Comparison of ENCODE assay signal across 33 cellular contexts in genomic region chr3:175656451-175656850, GRCh38.
"Had no signal": no experiment of that assay in that cellular context is flagged by ENCODE, and none has a peak within 500 bp of the region (broad histone marks: within the 10 kb centered on the region; RNA-seq: fewer than 3 reads in every experiment).

No MANE protein-coding gene starts in this region.

- DNase-seq: activated CD4-positive, alpha-beta memory T cell treated with anti-CD3 and anti-CD28 coated beads for 36 hours; activated CD4-positive, alpha-beta T cell treated with anti-CD3 and anti-CD28 coated beads for 36 hours; activated CD4-positive, alpha-beta T cell treated with anti-CD3 and anti-CD28 coated beads, Interleukin-2, amount 10 ng/mL, durations not matched to agents 24 days and 14 days; activated CD4-positive, CD25-positive, alpha-beta regulatory T cell; activated CD4-positive, CD25-positive, alpha-beta regulatory T cell treated with anti-CD3 and anti-CD28 coated beads, Interleukin-2, amount 50 U/mL, for 72 hours; activated CD8-positive, alpha-beta memory T cell treated with anti-CD3 and anti-CD28 coated beads, Interleukin-2, amount 10 ng/mL, durations not matched to agents 7 days and 5 days; activated CD8-positive, alpha-beta memory T cell treated with anti-CD3 and anti-CD28 coated beads, Interleukin-2, amount 50 U/mL, for 4 hours; activated CD8-positive, alpha-beta T cell treated with anti-CD3 and anti-CD28 coated beads, Interleukin-2, amount 10 ng/mL, durations not matched to agents 7 days and 5 days; activated effector memory CD4-positive, alpha-beta T cell treated with Interleukin-2 at 50 U/mL for 16 hours; activated gamma-delta T cell treated with Interleukin-2 at 50 U/mL for 16 hours; activated naive CD4-positive, alpha-beta T cell treated with anti-CD3 and anti-CD28 coated beads, Interleukin-2, amount 50 U/mL, for 16 hours; activated naive CD4-positive, alpha-beta T cell treated with Interleukin-2 at 50 U/mL for 16 hours; activated T-cell treated with anti-CD3 and anti-CD28 coated beads, Interleukin-2, amount 50 U/mL, for 24 hours; activated T-cell treated with anti-CD3 and anti-CD28 coated beads, Interleukin-2, amount 50 U/mL, for 72 hours; amniotic stem cell; anterior cingulate cortex; brain microvascular endothelial cell; dorsolateral prefrontal cortex; effector memory CD4-positive, alpha-beta T cell; endodermal cell; erythroblast; foreskin keratinocyte; gastrocnemius medialis; glutamatergic neuron; T-helper 2 cell had no signal

- H3K27me3 ChIP-seq: brain microvascular endothelial cell, dorsolateral prefrontal cortex, esophagus muscularis mucosa, foreskin keratinocyte, gastrocnemius medialis had no signal

- H3K36me3 ChIP-seq: brain microvascular endothelial cell, esophagus muscularis mucosa, gastrocnemius medialis had no signal

- H3K4me1 Mint-ChIP-seq: activated CD4-positive, alpha-beta T cell treated with anti-CD3 and anti-CD28 coated beads for 36 hours; activated CD4-positive, alpha-beta T cell treated with anti-CD3 and anti-CD28 coated beads, Interleukin-2, amount 10 ng/mL, durations not matched to agents 24 days and 14 days; activated CD8-positive, alpha-beta memory T cell treated with anti-CD3 and anti-CD28 coated beads, Interleukin-2, amount 10 ng/mL, durations not matched to agents 7 days and 5 days; activated T-helper 17 cell treated with anti-CD3 and anti-CD28 coated beads, Interleukin-2, amount 50 U/mL, for 72 hours; central memory CD8-positive, alpha-beta T cell; endodermal cell had no signal

- H3K27ac Mint-ChIP-seq: activated CD4-positive, alpha-beta memory T cell treated with anti-CD3 and anti-CD28 coated beads for 36 hours; activated CD4-positive, alpha-beta T cell treated with anti-CD3 and anti-CD28 coated beads for 36 hours; activated CD4-positive, alpha-beta T cell treated with anti-CD3 and anti-CD28 coated beads, Interleukin-2, amount 10 ng/mL, durations not matched to agents 24 days and 14 days; activated CD8-positive, alpha-beta memory T cell treated with anti-CD3 and anti-CD28 coated beads, Interleukin-2, amount 10 ng/mL, durations not matched to agents 7 days and 5 days; activated CD8-positive, alpha-beta T cell treated with anti-CD3 and anti-CD28 coated beads, Interleukin-2, amount 10 ng/mL, durations not matched to agents 7 days and 5 days; activated naive CD8-positive, alpha-beta T cell; activated T-cell treated with anti-CD3 and anti-CD28 coated beads, Interleukin-2, amount 50 U/mL, for 24 hours; activated T-cell treated with anti-CD3 and anti-CD28 coated beads, Interleukin-2, amount 50 U/mL, for 72 hours; activated T-helper 17 cell treated with anti-CD3 and anti-CD28 coated beads, Interleukin-2, amount 50 U/mL, for 72 hours; dendritic cell treated with granulocyte-macrophage colony-stimulating factor and Interleukin-4, amounts not matched to agents 40 ng/mL and 50 ng/mL, for 4 days; endodermal cell had no signal

- H3K27me3 Mint-ChIP-seq: activated CD4-positive, alpha-beta memory T cell treated with anti-CD3 and anti-CD28 coated beads for 36 hours; activated CD4-positive, alpha-beta T cell treated with anti-CD3 and anti-CD28 coated beads for 36 hours; activated CD4-positive, alpha-beta T cell treated with anti-CD3 and anti-CD28 coated beads, Interleukin-2, amount 10 ng/mL, durations not matched to agents 24 days and 14 days; activated CD8-positive, alpha-beta memory T cell treated with anti-CD3 and anti-CD28 coated beads, Interleukin-2, amount 10 ng/mL, durations not matched to agents 7 days and 5 days; activated naive CD8-positive, alpha-beta T cell; activated T-cell treated with anti-CD3 and anti-CD28 coated beads, Interleukin-2, amount 50 U/mL, for 24 hours; activated T-helper 17 cell treated with anti-CD3 and anti-CD28 coated beads, Interleukin-2, amount 50 U/mL, for 72 hours; central memory CD8-positive, alpha-beta T cell; dendritic cell treated with granulocyte-macrophage colony-stimulating factor and Interleukin-4, amounts not matched to agents 40 ng/mL and 50 ng/mL, for 4 days had no signal

- ATAC-seq: activated CD4-positive, alpha-beta T cell treated with anti-CD3 and anti-CD28 coated beads for 36 hours; activated CD8-positive, alpha-beta memory T cell treated with anti-CD3 and anti-CD28 coated beads, Interleukin-2, amount 10 ng/mL, durations not matched to agents 7 days and 5 days; activated CD8-positive, alpha-beta T cell treated with anti-CD3 and anti-CD28 coated beads, Interleukin-2, amount 10 ng/mL, durations not matched to agents 7 days and 5 days; activated T-cell treated with anti-CD3 and anti-CD28 coated beads, Interleukin-2, amount 50 U/mL, for 72 hours; activated T-helper 17 cell treated with anti-CD3 and anti-CD28 coated beads, Interleukin-2, amount 50 U/mL, for 72 hours; foreskin keratinocyte; gastrocnemius medialis had no signal

- H3K4me1 ChIP-seq: esophagus muscularis mucosa, foreskin keratinocyte, gastrocnemius medialis had no signal

- H3K27ac ChIP-seq: brain microvascular endothelial cell, coronary artery, dorsolateral prefrontal cortex, esophagus muscularis mucosa, foreskin keratinocyte, gastrocnemius medialis had no signal

- H3K9me3 Mint-ChIP-seq: activated CD4-positive, alpha-beta T cell treated with anti-CD3 and anti-CD28 coated beads, Interleukin-2, amount 10 ng/mL, durations not matched to agents 24 days and 14 days; endodermal cell had no signal

- H3K4me3 Mint-ChIP-seq: activated CD4-positive, alpha-beta memory T cell treated with anti-CD3 and anti-CD28 coated beads for 36 hours; activated CD4-positive, alpha-beta T cell treated with anti-CD3 and anti-CD28 coated beads for 36 hours; activated CD4-positive, alpha-beta T cell treated with anti-CD3 and anti-CD28 coated beads, Interleukin-2, amount 10 ng/mL, durations not matched to agents 24 days and 14 days; activated CD8-positive, alpha-beta memory T cell treated with anti-CD3 and anti-CD28 coated beads, Interleukin-2, amount 10 ng/mL, durations not matched to agents 7 days and 5 days; activated CD8-positive, alpha-beta T cell treated with anti-CD3 and anti-CD28 coated beads, Interleukin-2, amount 10 ng/mL, durations not matched to agents 7 days and 5 days; activated naive CD8-positive, alpha-beta T cell; activated T-cell treated with anti-CD3 and anti-CD28 coated beads, Interleukin-2, amount 50 U/mL, for 24 hours; activated T-cell treated with anti-CD3 and anti-CD28 coated beads, Interleukin-2, amount 50 U/mL, for 72 hours; activated T-helper 17 cell treated with anti-CD3 and anti-CD28 coated beads, Interleukin-2, amount 50 U/mL, for 72 hours; central memory CD8-positive, alpha-beta T cell; dendritic cell treated with granulocyte-macrophage colony-stimulating factor and Interleukin-4, amounts not matched to agents 40 ng/mL and 50 ng/mL, for 4 days; endodermal cell had no signal

- H3K9me3 ChIP-seq: esophagus muscularis mucosa, gastrocnemius medialis had no signal

- FAIRE-seq: astrocyte, bronchial epithelial cell had no signal

- H3K36me3 Mint-ChIP-seq: activated CD4-positive, alpha-beta memory T cell treated with anti-CD3 and anti-CD28 coated beads for 36 hours; activated CD8-positive, alpha-beta memory T cell treated with anti-CD3 and anti-CD28 coated beads, Interleukin-2, amount 10 ng/mL, durations not matched to agents 7 days and 5 days; activated naive CD8-positive, alpha-beta T cell had no signal

- H3K4me3 ChIP-seq: coronary artery, dorsolateral prefrontal cortex, esophagus muscularis mucosa, gastrocnemius medialis had no signal
